ENCODE assay signal across 9 cellular contexts in the genomic region with DNA sequence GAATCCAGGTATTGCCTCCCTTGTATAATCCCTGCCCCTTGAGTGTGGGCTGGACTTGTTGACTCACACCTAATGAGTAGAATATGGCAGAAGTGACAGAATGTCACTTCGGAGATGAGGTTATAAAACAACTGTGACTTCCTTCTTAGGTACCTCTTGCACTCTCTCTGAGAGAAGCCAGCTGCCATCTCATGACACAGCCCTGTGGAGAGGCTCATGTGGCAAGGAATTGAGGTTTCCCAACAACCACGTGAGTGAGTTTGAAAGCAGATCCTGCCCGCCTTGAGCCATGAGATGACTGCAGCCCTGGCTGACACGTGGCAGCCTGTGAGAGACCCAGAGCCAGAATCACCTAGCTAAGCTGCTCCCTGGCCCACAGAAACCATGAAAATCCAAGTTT. TPM values are rescaled to one million over a fixed set of nuclear protein-coding genes. Genes with fewer than 3 reads are reported as not detected.
DNase-seq lines count a peak whose midpoint lies in the region; ATAC-seq and TF ChIP-seq lines count a peak whose summit lies in the region.
"Had no signal": no experiment of that assay in that cellular context is flagged by ENCODE, and none has a peak within 500 bp of the region (broad histone marks: within the 10 kb centered on the region; RNA-seq: fewer than 3 reads in every experiment).

No MANE protein-coding gene starts in this region.

- H3K27ac ChIP-seq in right atrium auricular region, result peak overlapping the region; percentile 44 to 68
- H3K27ac ChIP-seq in thyroid gland, result no peak overlapping the region

- H3K27me3 Mint-ChIP-seq in T-helper 2 cell treated with Interferon-gamma antibody and Interleukin-4, amounts not matched to agents 5 μg/mL and 100 μg/mL, for 36 hours (ENCODE audit: low read depth), result no peaks in the 10 kb centered on the region

- H3K4me3 ChIP-seq in right atrium auricular region (no peak overlapping the region), thyroid gland (replicated peaks in 1 of 3) (no peak overlapping the region)

- H3K36me3 ChIP-seq in right atrium auricular region (no peaks in the 10 kb centered on the region), thyroid gland (no peaks in the 10 kb centered on the region)

- H3K4me1 Mint-ChIP-seq in T-helper 2 cell treated with Interferon-gamma antibody and Interleukin-4, amounts not matched to agents 5 μg/mL and 100 μg/mL, for 36 hours (ENCODE audit: low read depth), result no peaks in the 10 kb centered on the region

- no peak for TF ChIP-seq POLR2A in thyroid gland (IDR thresholded peaks at IDR 0.05)

- no peak for ATAC-seq in HG03039 (IDR thresholded peaks at IDR 0.05; ENCODE audit: unreplicated experiment)
- no peak for ATAC-seq in HG03520 (IDR thresholded peaks at IDR 0.05; ENCODE audit: unreplicated experiment)
- no peak for ATAC-seq in HG03469 (IDR thresholded peaks at IDR 0.05; ENCODE audit: unreplicated experiment)
- ATAC-seq: CD8-positive, alpha-beta T cell had no signal

- no peaks in the 10 kb centered on the region for H3K36me3 Mint-ChIP-seq in T-helper 2 cell treated with Interferon-gamma antibody and Interleukin-4, amounts not matched to agents 5 μg/mL and 100 μg/mL, for 36 hours (ENCODE audit: low read depth)
- H3K36me3 Mint-ChIP-seq: CD8-positive, alpha-beta T cell had no signal

- no peaks in the 10 kb centered on the region for H3K27me3 ChIP-seq in right atrium auricular region
- H3K27me3 ChIP-seq in thyroid gland, result no peaks in the 10 kb centered on the region

- no peak overlapping the region for H3K4me3 Mint-ChIP-seq in T-helper 2 cell treated with Interferon-gamma antibody and Interleukin-4, amounts not matched to agents 5 μg/mL and 100 μg/mL, for 36 hours
- H3K4me3 Mint-ChIP-seq: CD8-positive, alpha-beta T cell had no signal

- no peaks in the 10 kb centered on the region for H3K9me3 Mint-ChIP-seq in T-helper 2 cell treated with Interferon-gamma antibody and Interleukin-4, amounts not matched to agents 5 μg/mL and 100 μg/mL, for 36 hours
- H3K9me3 Mint-ChIP-seq: CD8-positive, alpha-beta T cell had no signal

- intact Hi-C loops in thyroid gland (cut with DNase I), result no loop called here

- WGBS in thyroid gland, 2 donors, result 34 to 73% methylated on average over 2 to 4 of the region's 4 CpGs

- no peaks in the 10 kb centered on the region for H3K9me3 ChIP-seq in right atrium auricular region
- no peaks in the 10 kb centered on the region for H3K9me3 ChIP-seq in thyroid gland

- H3K4me1 ChIP-seq in right atrium auricular region (peaks cover 0 to 20% of the 10 kb centered on the region in 2 donors), thyroid gland (no peaks in the 10 kb centered on the region)

- TF ChIP-seq CTCF in right atrium auricular region (IDR thresholded peaks at IDR 0.05) (no peak), thyroid gland (IDR thresholded peaks at IDR 0.05) (no peak)

- H3K27ac Mint-ChIP-seq in T-helper 2 cell treated with Interferon-gamma antibody and Interleukin-4, amounts not matched to agents 5 μg/mL and 100 μg/mL, for 36 hours, result no peak overlapping the region
- H3K27ac Mint-ChIP-seq: CD8-positive, alpha-beta T cell had no signal

- DNase-seq in activated naive CD4-positive, alpha-beta T cell treated with Interleukin-2 at 50 U/mL for 16 hours, result peak; percentile 2
- no peak for DNase-seq in activated naive CD4-positive, alpha-beta T cell (lab: John Stamatoyannopoulos, UW)
- DNase-seq in T-helper 2 cell treated with Interferon-gamma antibody and Interleukin-4, amounts not matched to agents 5 μg/mL and 100 μg/mL, for 36 hours (ENCODE audit: low spot score), result peak; percentile 27
- DNase-seq in right atrium auricular region (ENCODE audit: low spot score) (peak; percentile 75), thyroid gland (peak; percentile 2 to 9)

RNA-seq across cellular contexts. Expression of gene ASB11, which starts 13.5 kb away (rescaled TPM):
- total RNA-seq in right atrium auricular region (100 to 1,000 TPM in 1 of 2 donors, 10 to 100 TPM in 1; 57.1 to 137 TPM), thyroid gland (under 1 TPM in 1 of 4 donors, not detected in 3; 0.20 TPM)
- total RNA-seq: CD8-positive, alpha-beta T cell had no signal

RNA-seq across cellular contexts. Expression of gene ASB9, which starts 32.0 kb away (rescaled TPM):
- 1 to 10 TPM; 1.1 to 1.8 TPM for total RNA-seq in right atrium auricular region
- total RNA-seq in thyroid gland, result 1 to 10 TPM; 1.4 to 3.0 (median 2.2) TPM
- total RNA-seq: CD8-positive, alpha-beta T cell had no signal

RNA-seq across cellular contexts. Expression of gene PIGA, which starts 33.4 kb away (rescaled TPM):
- 1 to 10 TPM; 2.7 to 2.9 TPM for total RNA-seq in right atrium auricular region
- 10 to 100 TPM; 12.1 to 27.2 (median 15.4) TPM for total RNA-seq in thyroid gland

Comparison
In these comparisons a context has a peak if more than half of its experiments do, and no peak if none do; other contexts are left out.
1. DNase-seq: peak in activated naive CD4-positive, alpha-beta T cell treated with Interleukin-2 at 50 U/mL for 16 hours (single experiment), T-helper 2 cell treated with Interferon-gamma antibody and Interleukin-4, amounts not matched to agents 5 μg/mL and 100 μg/mL, for 36 hours (single experiment), right atrium auricular region (single experiment) and thyroid gland (2 of 2); none in activated naive CD4-positive, alpha-beta T cell (0 of 4).
2. H3K27ac ChIP-seq: peak in right atrium auricular region (2 of 2); none in thyroid gland (0 of 3).
3. RNA of gene ASB11, which starts 13.5 kb away (total RNA-seq): 57.1 to 137 TPM in right atrium auricular region; 0.20 TPM in thyroid gland; every median in the first group is over 10 times any median in the second.